Comparison of ENCODE assay signal across 8 cellular contexts in the genomic region with DNA sequence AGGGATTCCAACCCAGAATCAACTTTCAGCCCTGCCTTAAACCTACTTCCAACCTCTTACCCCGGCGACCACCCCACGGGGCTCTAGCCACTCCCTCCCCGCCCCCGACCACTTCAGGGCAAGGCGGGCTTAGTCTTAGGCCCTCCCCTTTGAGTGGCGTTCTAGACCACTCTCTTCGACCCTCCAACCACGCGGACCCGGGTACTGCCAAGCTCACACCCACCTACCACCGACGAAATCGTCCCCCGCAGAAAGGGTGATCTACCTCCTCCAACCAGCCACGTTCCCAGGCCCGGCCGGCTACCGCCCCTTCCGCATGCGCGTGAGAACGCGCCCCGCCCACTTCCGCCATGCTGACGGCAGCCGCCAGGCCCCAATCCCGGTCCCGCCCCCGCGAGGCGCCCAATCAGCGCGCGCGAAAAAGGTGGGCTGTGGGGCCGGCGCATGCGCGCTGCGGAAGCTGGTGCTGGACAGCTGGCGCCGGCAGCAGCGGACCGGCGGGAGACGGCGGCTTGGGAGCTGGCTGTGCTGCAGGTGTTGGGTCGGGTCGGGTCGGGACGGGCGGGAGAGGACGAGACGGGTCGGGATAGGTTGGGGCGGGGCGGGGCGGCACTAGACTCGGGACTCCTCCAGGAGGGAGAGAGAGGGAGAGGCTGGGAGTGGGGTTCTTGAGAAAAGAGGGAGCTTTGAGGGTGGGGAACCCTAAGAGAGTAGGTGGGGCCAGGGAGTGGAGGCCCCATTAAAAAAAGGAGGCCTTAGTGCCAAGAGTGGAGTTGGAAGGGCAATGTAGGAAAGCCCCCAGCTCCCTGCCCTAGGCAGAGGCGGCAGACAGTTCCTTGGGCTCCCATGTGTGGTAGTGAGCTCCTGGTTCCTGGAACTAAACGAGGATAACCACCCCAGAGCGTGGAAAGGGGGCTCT. TPM values are rescaled to one million over a fixed set of nuclear protein-coding genes. Genes with fewer than 3 reads are reported as not detected.
DNase-seq lines count a peak whose midpoint lies in the region; ATAC-seq and TF ChIP-seq lines count a peak whose summit lies in the region.

Gene NAT9, minus strand, starts transcription at position 302 of the 919 bp plus-strand sequence. CDS start 647 bp downstream, outside the sequence.

- H3K36me3 ChIP-seq in colonic mucosa: no peaks in the 10 kb centered on the region

- no peak for TF ChIP-seq CTCF in colonic mucosa (IDR thresholded peaks at IDR 0.05)

- intact Hi-C loops in colonic mucosa (cut with DNase I): no loop called here

- ATAC-seq in HG03457 (IDR thresholded peaks at IDR 0.05; ENCODE audit: unreplicated experiment): peak; percentile 55

- H3K4me3 ChIP-seq in colonic mucosa: peak within 1 kb of the TSS; percentile 81

- DNase-seq in Ammon's horn (ENCODE audit: low spot score) (peak; percentile 93), GM19238 (ENCODE audit: insufficient read length, low spot score) (peak; percentile 99), NCI-H524 treated with DMSO at 0.1 percent for 48 hours (lab: John Stamatoyannopoulos, UW) (peak; percentile 84), colonic mucosa (peak; percentile 97)
- DNase-seq in activated CD4-positive, alpha-beta T cell treated with anti-CD3 and anti-CD28 coated beads for 4 hours: peak; percentile 99 to 100
- peak; percentile 99 to 100 (median 99) for DNase-seq in stimulated activated CD4-positive, alpha-beta T cell treated with anti-CD3 and anti-CD28 coated beads, Interleukin-1b, Interleukin-23, amount 100 ng/mL, for 24 hours (ENCODE audit: low read depth in 4 of 4, low spot score in 1 of 4)

- H3K9ac ChIP-seq in colonic mucosa (ENCODE audit: low read depth in 2 of 2, low read length in 2 of 2): peak within 1 kb of the TSS; percentile 85 to 87

- H3K9me3 ChIP-seq in colonic mucosa: no peaks in the 10 kb centered on the region

- no peaks in the 10 kb centered on the region for H3K27me3 ChIP-seq in colonic mucosa
- H3K27me3 ChIP-seq in layer of hippocampus (ENCODE audit: control insufficient read depth, insufficient read depth, low read length): no peaks in the 10 kb centered on the region

- H3K4me1 ChIP-seq in colonic mucosa: peaks cover 6% of the 10 kb centered on the region

- H3K27ac ChIP-seq in colonic mucosa (peak within 1 kb of the TSS; percentile 55), layer of hippocampus (ENCODE audit: low read depth, low read length) (peak within 1 kb of the TSS; percentile 81)

RNA-seq across cellular contexts. Expression of gene NAT9, which starts in this region (rescaled TPM):
- 10 to 100 TPM; 28.4 to 52.6 TPM for total RNA-seq in colonic mucosa

Comparison
In these comparisons a context has a peak if more than half of its experiments do, and no peak if none do; other contexts are left out.
1. Peak in every context shown above with its lines: DNase-seq, ATAC-seq, H3K4me3 ChIP-seq and H3K27ac ChIP-seq.